20 cellular contexts compared by ENCODE assay signal in genomic region chr3:192054881-192055280, GRCh38.
DNase-seq lines count a peak whose midpoint lies in the region; ATAC-seq, FAIRE-seq and TF ChIP-seq lines count a peak whose summit lies in the region.
"Had no signal": no experiment of that assay in that cellular context is flagged by ENCODE, and none has a peak within 500 bp of the region (broad histone marks: within the 10 kb centered on the region; RNA-seq: fewer than 3 reads in every experiment).

No MANE protein-coding gene starts in this region.

- peak in 5 of 8 donors; percentile 12 to 82 (median 56) for ATAC-seq in heart right ventricle
- ATAC-seq in Right ventricle myocardium superior (ENCODE audit: poor library complexity): no peak
- peak; percentile 84 for ATAC-seq in RWPE2 (ENCODE audit: low read depth)
- no peak for ATAC-seq in HG03354 (IDR thresholded peaks at IDR 0.05; ENCODE audit: poor library complexity, severe bottlenecking, unreplicated experiment)
- no peak for ATAC-seq in GM23338
- ATAC-seq: CD8-positive, alpha-beta T cell; esophagus mucosa had no signal

- H3K36me3 ChIP-seq in heart right ventricle: no peaks in the 10 kb centered on the region
- H3K36me3 ChIP-seq in RWPE2 (ENCODE audit: low read depth): no peaks in the 10 kb centered on the region
- H3K36me3 ChIP-seq in HAP-1 (replicated peaks): no peaks in the 10 kb centered on the region
- H3K36me3 ChIP-seq in GM23338 (ENCODE audit: insufficient read depth): no peaks in the 10 kb centered on the region
- H3K36me3 ChIP-seq: right atrium auricular region had no signal

- WGBS in heart right ventricle, 2 donors: 11 to 15% methylated on average over 2 of the region's 2 CpGs

- no peaks in the 10 kb centered on the region; the same call in 2 of the 3 replicates for H3K4me1 Mint-ChIP-seq in GM23338
- H3K4me1 Mint-ChIP-seq: activated CD4-positive, alpha-beta T cell treated with anti-CD3 and anti-CD28 coated beads, Interleukin-2, amount 10 ng/mL, durations not matched to agents 7 days and 5 days had no signal

- peak overlapping the region in 1 of 10 donors; percentile 14 for H3K27ac ChIP-seq in heart right ventricle
- H3K27ac ChIP-seq in RWPE2 (ENCODE audit: poor library complexity, severe bottlenecking): peak overlapping the region; percentile 46
- H3K27ac ChIP-seq in GM23338 (ENCODE audit: low read depth): no peak overlapping the region
- H3K27ac ChIP-seq: right atrium auricular region had no signal

- no peaks in the 10 kb centered on the region for H3K9me2 ChIP-seq in GM23338 (ENCODE audit: insufficient read depth)

- H3K4me3 ChIP-seq in heart right ventricle (no peak overlapping the region), RWPE2 (ENCODE audit: severe bottlenecking) (no peak overlapping the region), fibroblast of mammary gland (ENCODE audit: control insufficient read depth, low read depth, low read length) (no peak overlapping the region), HAP-1 (no peak overlapping the region), GM23338 (no peak overlapping the region)
- H3K4me3 ChIP-seq: right atrium auricular region had no signal

- H3K27ac Mint-ChIP-seq in GM23338: no peak overlapping the region
- H3K27ac Mint-ChIP-seq: activated CD4-positive, alpha-beta T cell treated with anti-CD3 and anti-CD28 coated beads, Interleukin-2, amount 10 ng/mL, durations not matched to agents 7 days and 5 days; CD8-positive, alpha-beta T cell; stimulated activated naive CD8-positive, alpha-beta T cell treated with anti-CD3 and anti-CD28 coated beads, Interleukin-15, Interleukin-2, amounts not matched to agents 100 ng/mL and 50 ng/mL, for 24 hours; type B pancreatic cell had no signal

- FAIRE-seq in urothelium cell line (lab: Jason Lieb, UNC): no peak
- FAIRE-seq: keratinocyte had no signal

- no peaks in the 10 kb centered on the region for H3K27me3 Mint-ChIP-seq in GM23338 (ENCODE audit: insufficient read depth, low read depth, poor library complexity)
- H3K27me3 Mint-ChIP-seq: activated CD4-positive, alpha-beta T cell treated with anti-CD3 and anti-CD28 coated beads, Interleukin-2, amount 10 ng/mL, durations not matched to agents 7 days and 5 days; stimulated activated naive CD8-positive, alpha-beta T cell treated with anti-CD3 and anti-CD28 coated beads, Interleukin-15, Interleukin-2, amounts not matched to agents 100 ng/mL and 50 ng/mL, for 24 hours; type B pancreatic cell had no signal

- H3F3A ChIP-seq in GM23338 (replicated peaks; ENCODE audit: low read depth): no peaks in the 10 kb centered on the region

- no peaks in the 10 kb centered on the region for H3K79me2 ChIP-seq in GM23338 (replicated peaks; ENCODE audit: insufficient read depth)

- intact Hi-C loops in heart right ventricle (cut with DNase I): loop anchor here in 1 of 10 donors (5.0 kb wide), 1 partner anchor 357 kb away; no protein-coding TSS in a partner anchor
- intact Hi-C loops in Right ventricle myocardium superior (cut with DNase I): no loop called here

- H3K9me3 ChIP-seq in heart right ventricle: no peaks in the 10 kb centered on the region
- no peaks in the 10 kb centered on the region for H3K9me3 ChIP-seq in RWPE2 (ENCODE audit: severe bottlenecking)
- H3K9me3 ChIP-seq in HAP-1: no peaks in the 10 kb centered on the region
- H3K9me3 ChIP-seq: right atrium auricular region had no signal

- H3K36me3 Mint-ChIP-seq in GM23338 (ENCODE audit: low read depth): no peaks in the 10 kb centered on the region
- H3K36me3 Mint-ChIP-seq: CD8-positive, alpha-beta T cell; type B pancreatic cell had no signal

- H3K4me2 ChIP-seq in GM23338: no peak overlapping the region

- no peak overlapping the region for H3K4me3 Mint-ChIP-seq in GM23338
- H3K4me3 Mint-ChIP-seq: activated CD4-positive, alpha-beta T cell treated with anti-CD3 and anti-CD28 coated beads, Interleukin-2, amount 10 ng/mL, durations not matched to agents 7 days and 5 days; CD8-positive, alpha-beta T cell; stimulated activated naive CD8-positive, alpha-beta T cell treated with anti-CD3 and anti-CD28 coated beads, Interleukin-15, Interleukin-2, amounts not matched to agents 100 ng/mL and 50 ng/mL, for 24 hours; type B pancreatic cell had no signal

- H2AFZ ChIP-seq in GM23338: no peak overlapping the region

- in situ Hi-C loops in HAP-1 (cut with MboI; ENCODE audit: low sequenced_read_pairs): no loop called here

- H3K9me3 Mint-ChIP-seq in GM23338: no peaks in the 10 kb centered on the region
- H3K9me3 Mint-ChIP-seq: activated CD4-positive, alpha-beta T cell treated with anti-CD3 and anti-CD28 coated beads, Interleukin-2, amount 10 ng/mL, durations not matched to agents 7 days and 5 days; type B pancreatic cell had no signal

- no peak for DNase-seq in heart right ventricle
- DNase-seq in Right ventricle myocardium superior: no peak
- no peak for DNase-seq in RWPE2 (ENCODE audit: low spot score)
- DNase-seq in fibroblast of mammary gland (ENCODE audit: low read depth): peak; percentile 2
- peak; percentile 45 for DNase-seq in urothelium cell line (ENCODE audit: low spot score)
- no peak for DNase-seq in HAP-1 (ENCODE audit: low spot score in 2 of 2)
- no peak for DNase-seq in GM23338 (ENCODE audit: low spot score)
- DNase-seq: activated CD4-positive, alpha-beta T cell treated with anti-CD3 and anti-CD28 coated beads, Interleukin-2, amount 10 ng/mL, durations not matched to agents 7 days and 5 days; CD8-positive, alpha-beta T cell; cortex of kidney; DND-41; midbrain; NCI-H187 treated with DMSO at 0.1 percent for 48 hours; NCI-H526 treated with DMSO at 0.1 percent for 48 hours had no signal

- H3K4me1 ChIP-seq in heart right ventricle (peaks cover 0 to 10% (median 0%) of the 10 kb centered on the region in 9 donors), RWPE2 (ENCODE audit: insufficient read depth, poor library complexity, severe bottlenecking) (peaks cover 11% of the 10 kb centered on the region), HAP-1 (no peaks in the 10 kb centered on the region), GM23338 (ENCODE audit: insufficient read depth) (no peaks in the 10 kb centered on the region)
- H3K4me1 ChIP-seq: right atrium auricular region had no signal

- no peaks in the 10 kb centered on the region for H4K20me1 ChIP-seq in GM23338 (replicated peaks; ENCODE audit: insufficient read depth)

- TF ChIP-seq CTCF in heart right ventricle (IDR thresholded peaks at IDR 0.05) (no peak), RWPE2 (IDR thresholded peaks at IDR 0.05; ENCODE audit: poor library complexity, severe bottlenecking) (no peak), fibroblast of mammary gland (conservative IDR thresholded peaks at IDR 0.05; ENCODE audit: control insufficient read depth, insufficient read depth, low read depth, low read length) (no peak), GM23338 (conservative IDR thresholded peaks at IDR 0.05; ENCODE audit: low read depth in 2 of 2) (no peak)

- H3K27me3 ChIP-seq in heart right ventricle: no peaks in the 10 kb centered on the region
- no peaks in the 10 kb centered on the region for H3K27me3 ChIP-seq in RWPE2 (ENCODE audit: insufficient read depth, poor library complexity, severe bottlenecking)
- no peaks in the 10 kb centered on the region for H3K27me3 ChIP-seq in HAP-1 (ENCODE audit: low read depth)
- no peaks in the 10 kb centered on the region for H3K27me3 ChIP-seq in GM23338 (ENCODE audit: insufficient read depth)
- H3K27me3 ChIP-seq: right atrium auricular region had no signal

Comparison
In these comparisons a context has a peak if more than half of its experiments do, and no peak if none do; other contexts are left out.
1. ATAC-seq: peak in heart right ventricle (5 of 8) and RWPE2 (single experiment); none in Right ventricle myocardium superior (single experiment), HG03354 (single experiment) and GM23338 (single experiment).
2. DNase-seq: peak in fibroblast of mammary gland (single experiment) and urothelium cell line (single experiment); none in heart right ventricle (0 of 2), Right ventricle myocardium superior (single experiment), RWPE2 (single experiment), HAP-1 (0 of 2) and GM23338 (single experiment).